9 cellular contexts compared by ENCODE assay signal in genomic region chr11:102831128-102831708, GRCh38. TPM values are rescaled to one million over a fixed set of nuclear protein-coding genes. Genes with fewer than 3 reads are reported as not detected.
A peak's percentile ranks its signal among the peaks of the same experiment; 100 is the strongest.
DNase-seq lines count a peak whose midpoint lies in the region; ATAC-seq, FAIRE-seq and TF ChIP-seq lines count a peak whose summit lies in the region.
"Had no signal": no experiment of that assay in that cellular context is flagged by ENCODE, and none has a peak within 500 bp of the region (broad histone marks: within the 10 kb centered on the region; RNA-seq: fewer than 3 reads in every experiment).

No MANE protein-coding gene starts in this region.

- no peaks in the 10 kb centered on the region for H3K36me3 ChIP-seq in small intestine (ENCODE audit: control insufficient read depth in 2 of 2, insufficient read depth in 2 of 2, low read length in 2 of 2)
- no peaks in the 10 kb centered on the region for H3K36me3 ChIP-seq in gastroesophageal sphincter
- no peaks in the 10 kb centered on the region for H3K36me3 ChIP-seq in neuronal stem cell (replicated peaks in 1 of 2; ENCODE audit: control insufficient read depth in 2 of 2, insufficient read depth in 2 of 2, low read length in 2 of 2)

- H3K4me1 Mint-ChIP-seq in WTC11 (peaks cover 26% of the 10 kb centered on the region), glutamatergic neuron (ENCODE audit: low read depth, unreplicated experiment) (no peaks in the 10 kb centered on the region)

- H3K9me3 ChIP-seq in small intestine (ENCODE audit: control insufficient read depth, low read depth) (no peaks in the 10 kb centered on the region), gastroesophageal sphincter (no peaks in the 10 kb centered on the region), neuronal stem cell (replicated peaks in 1 of 2; ENCODE audit: control insufficient read depth in 2 of 2, insufficient read depth in 1 of 2, low read depth in 1 of 2, low read length in 2 of 2) (no peaks in the 10 kb centered on the region)

- CTCF ChIA-PET in WTC11 (lab: Charles Lee), result interaction anchor here (0.6 to 1.8 kb wide), 20 partner anchors 10 to 278 kb away, joined by 3 to 11 read pairs (median 4); partner anchors contain the start of genes DYNC2H1, MMP10 and MMP3

- no peak overlapping the region for H3K9ac ChIP-seq in neuronal stem cell (ENCODE audit: low read depth, low read length, poor library complexity)

- in situ Hi-C loops in GM13976 (cut with MboI; ENCODE audit: low sequenced_read_pairs, unreplicated experiment), result no loop called here

- H4K8ac ChIP-seq in neuronal stem cell (ENCODE audit: low read depth, low read length), result no peak overlapping the region

- no peak overlapping the region for H2BK5ac ChIP-seq in neuronal stem cell (ENCODE audit: low read length)

- H3K36me3 Mint-ChIP-seq in WTC11, result peaks cover 12% of the 10 kb centered on the region
- no peaks in the 10 kb centered on the region for H3K36me3 Mint-ChIP-seq in glutamatergic neuron (ENCODE audit: unreplicated experiment)

- DNase-seq in GM13976 (ENCODE audit: low spot score) (peak; percentile 29), WTC11 (ENCODE audit: low spot score) (peak; percentile 77), glutamatergic neuron (peak; percentile 35), small intestine (peak; percentile 77), neuronal stem cell (ENCODE audit: low spot score) (no peak), NCI-H226 (no peak)

- H2BK15ac ChIP-seq in neuronal stem cell (ENCODE audit: low read length), result no peak overlapping the region

- H3K4me3 Mint-ChIP-seq in WTC11 (peak overlapping the region; percentile 51), glutamatergic neuron (ENCODE audit: unreplicated experiment) (no peak overlapping the region)

- H3K27ac Mint-ChIP-seq in WTC11, result no peak overlapping the region
- H3K27ac Mint-ChIP-seq in glutamatergic neuron (ENCODE audit: unreplicated experiment), result no peak overlapping the region

- H3K9me3 Mint-ChIP-seq in WTC11, result peaks cover 8% of the 10 kb centered on the region
- no peaks in the 10 kb centered on the region for H3K9me3 Mint-ChIP-seq in glutamatergic neuron (ENCODE audit: unreplicated experiment)

- TF ChIP-seq POLR2A in gastroesophageal sphincter (IDR thresholded peaks at IDR 0.05), result no peak

- H3K27me3 ChIP-seq in small intestine (ENCODE audit: control insufficient read depth in 2 of 2, insufficient read depth in 2 of 2, low read length in 2 of 2) (no peaks in the 10 kb centered on the region), gastroesophageal sphincter (peaks cover 7% of the 10 kb centered on the region), neuronal stem cell (ENCODE audit: control insufficient read depth in 3 of 3, insufficient read depth in 3 of 3, low read depth in 1 of 3, low read length in 3 of 3) (no peaks in the 10 kb centered on the region)

- H3K23ac ChIP-seq in neuronal stem cell (ENCODE audit: low read depth, low read length, poor library complexity), result no peak overlapping the region

- H3K18ac ChIP-seq in neuronal stem cell (ENCODE audit: low read length), result no peak overlapping the region

- no peaks in the 10 kb centered on the region for H3K79me1 ChIP-seq in neuronal stem cell (ENCODE audit: low read depth, low read length)

- POLR2A ChIA-PET in WTC11 (lab: Charles Lee), result no interaction called here

- peak; percentile 91 for ATAC-seq in WTC11
- no peak for ATAC-seq in gastroesophageal sphincter
- no peak for ATAC-seq in HG02938 (IDR thresholded peaks at IDR 0.05; ENCODE audit: unreplicated experiment)

- no peak overlapping the region for H3K14ac ChIP-seq in neuronal stem cell (ENCODE audit: low read length)

- no peak overlapping the region for H3K4ac ChIP-seq in neuronal stem cell (ENCODE audit: low read length)

- peak; percentile 94 for FAIRE-seq in small intestine (lab: Jason Lieb, UNC)

- H2BK120ac ChIP-seq in neuronal stem cell (ENCODE audit: low read depth, low read length), result no peak overlapping the region

- 14 to 25% (median 23%) methylated on average over 19 of the region's 19 CpGs for WGBS in small intestine, 3 donors
- 15 to 17% methylated on average over 16 to 19 of the region's 19 CpGs for WGBS in gastroesophageal sphincter (ENCODE audit: low coverage in 1 of 2), 2 donors
- no CpG with 5 or more reads among the region's 19 CpGs for WGBS in neuronal stem cell (ENCODE audit: extremely low coverage in 2 of 2, insufficient read length in 2 of 2, insufficient replicate concordance in 1 of 2), 2 donors

- no peak overlapping the region for H2AFZ ChIP-seq in neuronal stem cell (ENCODE audit: low read length)

- TF ChIP-seq EP300 in gastroesophageal sphincter (IDR thresholded peaks at IDR 0.05), result no peak

- H4K91ac ChIP-seq in neuronal stem cell (ENCODE audit: low read depth, low read length, poor library complexity), result no peak overlapping the region

- H3K27ac ChIP-seq in small intestine (ENCODE audit: low read depth in 1 of 2, low read length in 1 of 2) (peak overlapping the region in 1 of 2 donors; percentile 6), gastroesophageal sphincter (no peak overlapping the region), neuronal stem cell (replicated peaks; ENCODE audit: low read length) (no peak overlapping the region)
- H3K27ac ChIP-seq: HL-60 had no signal

- TF ChIP-seq CTCF in GM13976 (IDR thresholded peaks at IDR 0.05; ENCODE audit: borderline replicate concordance, control extremely low read depth, extremely low read depth, insufficient read depth, missing control alignments), result peak; percentile 26
- TF ChIP-seq CTCF in WTC11 (IDR thresholded peaks at IDR 0.05), result no peak
- TF ChIP-seq CTCF in glutamatergic neuron (IDR thresholded peaks at IDR 0.05; ENCODE audit: partially characterized antibody, unreplicated experiment), result no peak
- TF ChIP-seq CTCF in gastroesophageal sphincter (IDR thresholded peaks at IDR 0.05), result peak in 2 of 4 experiments; percentile 28 to 31

- H3K4me1 ChIP-seq in small intestine (ENCODE audit: control insufficient read depth in 2 of 2, insufficient read depth in 1 of 2, low read depth in 1 of 2, low read length in 1 of 2) (no peaks in the 10 kb centered on the region), gastroesophageal sphincter (no peaks in the 10 kb centered on the region), neuronal stem cell (ENCODE audit: control insufficient read depth in 2 of 2, insufficient read depth in 1 of 2, low read depth in 1 of 2, low read length in 2 of 2) (peaks cover 0 to under 1% of the 10 kb centered on the region in 2 donors)

- no peak overlapping the region for H2AK5ac ChIP-seq in neuronal stem cell (ENCODE audit: low read depth, low read length)

- H3K27me3 Mint-ChIP-seq in WTC11 (ENCODE audit: low read depth), result peaks cover 4% of the 10 kb centered on the region; the same call in 1 of the 2 replicates
- H3K27me3 Mint-ChIP-seq in glutamatergic neuron (ENCODE audit: unreplicated experiment), result no peaks in the 10 kb centered on the region

- H3K4me2 ChIP-seq in neuronal stem cell (ENCODE audit: insufficient read depth, low read length, poor library complexity, severe bottlenecking), result no peak overlapping the region

- no peak overlapping the region for H2BK12ac ChIP-seq in neuronal stem cell (ENCODE audit: low read length)

- H3K4me3 ChIP-seq in small intestine (ENCODE audit: low read depth in 1 of 2, low read length in 2 of 2), result peak overlapping the region in 1 of 2 donors; percentile 54
- H3K4me3 ChIP-seq in gastroesophageal sphincter, result no peak overlapping the region
- H3K4me3 ChIP-seq in neuronal stem cell (ENCODE audit: low read length in 2 of 2), result no peak overlapping the region

TF ChIP-seq in WTC11, 78 proteins besides CTCF, POLR2A, EP300 and RAD21 (continues in another document):
- TF ChIP-seq HMGA2 (CRISPR knock-in tag; IDR thresholded peaks at IDR 0.05) (peak; percentile 92), USF1 (CRISPR knock-in tag; IDR thresholded peaks at IDR 0.05) (no peak)

RNA-seq across cellular contexts. Expression of gene MMP3, which starts 12.2 kb away (rescaled TPM):
- total RNA-seq in WTC11 (2021), result not detected in 3 replicates
- total RNA-seq in glutamatergic neuron (ENCODE audit: unreplicated experiment), result not detected
- 10 to 100 TPM in 1 of 3 donors, 1 to 10 TPM in 1, not detected in 1; 1.1 to 28.2 TPM for polyA plus RNA-seq in small intestine
- total RNA-seq in gastroesophageal sphincter, result 1 to 10 TPM in 2 of 4 donors, under 1 TPM in 1, not detected in 1; 0.82 to 2.7 (median 1.2) TPM
- not detected for polyA plus RNA-seq in neuronal stem cell (2013, experiment 1 of 2)
- not detected for polyA plus RNA-seq in neuronal stem cell (2013, experiment 2 of 2)

RNA-seq across cellular contexts. Expression of gene MMP1, which starts 33.3 kb away (rescaled TPM):
- total RNA-seq in WTC11 (2021), result 0.11 TPM in 1 of 3 replicates, not detected in the others
- not detected for total RNA-seq in glutamatergic neuron (ENCODE audit: unreplicated experiment)
- polyA plus RNA-seq in small intestine, result 10 to 100 TPM in 1 of 3 donors, 1 to 10 TPM in 1, under 1 TPM in 1; 0.45 to 63.4 (median 4.6) TPM
- not detected for total RNA-seq in gastroesophageal sphincter
- not detected for polyA plus RNA-seq in neuronal stem cell (2013, experiment 1 of 2)
- not detected for polyA plus RNA-seq in neuronal stem cell (2013, experiment 2 of 2)

RNA-seq across cellular contexts. Expression of gene MMP12, which starts 43.6 kb away (rescaled TPM):
- total RNA-seq in WTC11 (2021) (not detected in 3 replicates), glutamatergic neuron (ENCODE audit: unreplicated experiment) (not detected), gastroesophageal sphincter (not detected)
- 1 to 10 TPM in 1 of 3 donors, not detected in 2; 3.3 TPM for polyA plus RNA-seq in small intestine
- polyA plus RNA-seq in neuronal stem cell (2013, experiment 1 of 2), result not detected
- not detected for polyA plus RNA-seq in neuronal stem cell (2013, experiment 2 of 2)

RNA-seq across cellular contexts. Expression of gene MMP10, which starts 50.8 kb away (rescaled TPM):
- total RNA-seq in WTC11 (2021) (not detected in 3 replicates), glutamatergic neuron (ENCODE audit: unreplicated experiment) (not detected), gastroesophageal sphincter (1 to 10 TPM in 1 of 4 donors, not detected in 3; 1.7 TPM)
- 1 to 10 TPM in 1 of 3 donors, not detected in 2; 4.9 TPM for polyA plus RNA-seq in small intestine
- polyA plus RNA-seq in neuronal stem cell (2013, experiment 1 of 2), result not detected
- polyA plus RNA-seq in neuronal stem cell (2013, experiment 2 of 2), result not detected

Comparison
In these comparisons a context has a peak if more than half of its experiments do, and no peak if none do; other contexts are left out.
1. DNase-seq: peak in GM13976 (single experiment), WTC11 (single experiment), glutamatergic neuron (single experiment) and small intestine (single experiment); none in neuronal stem cell (single experiment) and NCI-H226 (single experiment).